ENCODE assay signal across 1 cellular context in genomic region chr5:149382517-149383220, GRCh38.
TF ChIP-seq lines count a peak whose summit lies in the region.

No MANE protein-coding gene starts in this region.

TF ChIP-seq in SK-N-SH, 30 proteins besides CTCF, POLR2A, EP300 and RAD21:
- TF ChIP-seq REST (IDR thresholded peaks at IDR 0.05; ENCODE audit: low read depth, low read length) (no peak), YY1 (IDR thresholded peaks at IDR 0.05; ENCODE audit: low read depth) (no peak), FOSL2 (IDR thresholded peaks at IDR 0.05; ENCODE audit: borderline replicate concordance, low read depth) (no peak), POLR2AphosphoS5 (IDR thresholded peaks at IDR 0.05; ENCODE audit: low read depth, low read length) (no peak), RFX5 (IDR thresholded peaks at IDR 0.05; ENCODE audit: low read length) (no peak), TCF12 (IDR thresholded peaks at IDR 0.05) (no peak), NFIC (IDR thresholded peaks at IDR 0.05; ENCODE audit: borderline replicate concordance) (no peak), MXI1 (IDR thresholded peaks at IDR 0.05; ENCODE audit: low read depth, low read length) (no peak), PBX3 (IDR thresholded peaks at IDR 0.05) (no peak), NRF1 (IDR thresholded peaks at IDR 0.05; ENCODE audit: low read depth, low read length) (no peak), RCOR1 (IDR thresholded peaks at IDR 0.05; ENCODE audit: low read length) (no peak), SIN3A (IDR thresholded peaks at IDR 0.05; ENCODE audit: borderline replicate concordance, low read depth, low read length) (no peak), TEAD4 (IDR thresholded peaks at IDR 0.05; ENCODE audit: borderline replicate concordance, insufficient read depth) (no peak), IRF3 (IDR thresholded peaks at IDR 0.05; ENCODE audit: low read depth, low read length) (no peak), GATA2 (CRISPR knock-in tag; IDR thresholded peaks at IDR 0.05) (no peak), RXRA (IDR thresholded peaks at IDR 0.05; ENCODE audit: borderline replicate concordance, low read depth) (no peak)
- TF ChIP-seq, protein P1, sequence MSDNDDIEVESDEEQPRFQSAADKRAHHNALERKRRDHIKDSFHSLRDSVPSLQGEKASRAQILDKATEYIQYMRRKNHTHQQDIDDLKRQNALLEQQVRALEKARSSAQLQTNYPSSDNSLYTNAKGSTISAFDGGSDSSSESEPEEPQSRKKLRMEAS (IDR thresholded peaks at IDR 0.05; ENCODE audit: low read depth) = no peak
